Comparison of ENCODE assay signal across 9 cellular contexts in the genomic region with DNA sequence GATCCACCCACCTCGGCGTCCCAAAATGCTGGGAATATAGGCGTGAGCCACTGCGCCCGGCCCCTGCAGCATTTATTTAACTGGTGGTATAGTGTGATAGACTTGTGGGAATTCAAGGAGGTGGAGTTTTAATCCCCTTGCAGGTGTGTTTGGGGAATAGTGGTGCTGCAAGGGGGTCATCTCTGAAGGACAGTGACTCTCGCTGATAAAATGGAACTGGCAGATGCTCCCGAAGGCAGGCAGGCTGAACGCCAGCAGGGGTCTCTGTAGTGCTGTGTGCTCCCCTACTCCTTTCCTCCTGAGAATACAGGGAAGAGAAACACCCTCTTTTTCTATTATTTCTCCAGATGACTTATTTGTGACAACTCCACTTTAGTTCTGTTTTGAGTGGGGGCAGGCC. TPM values are rescaled to one million over a fixed set of nuclear protein-coding genes. Genes with fewer than 3 reads are reported as not detected.
DNase-seq lines count a peak whose midpoint lies in the region; ATAC-seq and TF ChIP-seq lines count a peak whose summit lies in the region.
"Had no signal": no experiment of that assay in that cellular context is flagged by ENCODE, and none has a peak within 500 bp of the region (broad histone marks: within the 10 kb centered on the region; RNA-seq: fewer than 3 reads in every experiment).

No MANE protein-coding gene starts in this region.

- H3K27me3 Mint-ChIP-seq in HFFc6 (ENCODE audit: insufficient read depth) (peaks cover 2% of the 10 kb centered on the region), mesothelial cell of epicardium (ENCODE audit: low read depth) (no peaks in the 10 kb centered on the region)
- H3K27me3 Mint-ChIP-seq in activated T-helper 17 cell treated with anti-CD3 and anti-CD28 coated beads, Interleukin-2, amount 50 U/mL, for 72 hours = no peaks in the 10 kb centered on the region

- no peaks in the 10 kb centered on the region for H3K36me3 ChIP-seq in DOHH2 (ENCODE audit: control insufficient read depth, low read length)
- no peaks in the 10 kb centered on the region for H3K36me3 ChIP-seq in kidney epithelial cell (ENCODE audit: control insufficient read depth, insufficient read depth, low read length)

- H3K27me3 ChIP-seq in DOHH2 (ENCODE audit: control insufficient read depth, low read length) (no peaks in the 10 kb centered on the region), kidney epithelial cell (ENCODE audit: control insufficient read depth, insufficient read depth, low read length) (no peaks in the 10 kb centered on the region)

- ATAC-seq in activated T-helper 17 cell treated with anti-CD3 and anti-CD28 coated beads, Interleukin-2, amount 50 U/mL, for 72 hours (replicated peaks) = no peak
- no peak for ATAC-seq in Right ventricle myocardium superior (ENCODE audit: poor library complexity)
- ATAC-seq: psoas muscle had no signal

- intact Hi-C loops in Right ventricle myocardium superior (cut with DNase I) = no loop called here

- DNase-seq in HFFc6 = no peak
- peak; percentile 60 for DNase-seq in SK-MEL-5 (ENCODE audit: low read depth, low spot score)
- no peak for DNase-seq in kidney epithelial cell (ENCODE audit: low read depth)
- no peak for DNase-seq in Right ventricle myocardium superior
- no peak for DNase-seq in epidermal melanocyte (ENCODE audit: insufficient read length, low spot score)
- DNase-seq in mesothelial cell of epicardium (ENCODE audit: low spot score in 2 of 2, unreplicated experiment in 2 of 2) = no peak
- DNase-seq: psoas muscle had no signal

- H3K9me3 Mint-ChIP-seq in HFFc6 = no peaks in the 10 kb centered on the region
- H3K9me3 Mint-ChIP-seq in activated T-helper 17 cell treated with anti-CD3 and anti-CD28 coated beads, Interleukin-2, amount 50 U/mL, for 72 hours = no peaks in the 10 kb centered on the region
- H3K9me3 Mint-ChIP-seq in mesothelial cell of epicardium = no peaks in the 10 kb centered on the region

- in situ Hi-C loops in SK-MEL-5 (cut with HindIII; ENCODE audit: low pct_unique_long_range_greater_than_20kb, low sequenced_read_pairs) = no loop called here

- H3K4me3 Mint-ChIP-seq in HFFc6 = no peak overlapping the region
- H3K4me3 Mint-ChIP-seq in activated T-helper 17 cell treated with anti-CD3 and anti-CD28 coated beads, Interleukin-2, amount 50 U/mL, for 72 hours = no peak overlapping the region
- H3K4me3 Mint-ChIP-seq in mesothelial cell of epicardium = no peak overlapping the region

- no peaks in the 10 kb centered on the region for H3K79me2 ChIP-seq in DOHH2 (ENCODE audit: control insufficient read depth, low read length)

- no peak overlapping the region for H3K4me2 ChIP-seq in DOHH2 (ENCODE audit: low read length)

- 0 out of 2 replicates have a peak, but pooled peaks cover 3% of the 10 kb centered on the region for H3F3A ChIP-seq in DOHH2 (ENCODE audit: control insufficient read depth, insufficient read depth)

- no peak overlapping the region for H3K27ac ChIP-seq in DOHH2 (ENCODE audit: low read depth, low read length)
- H3K27ac ChIP-seq: psoas muscle had no signal

- H3K36me3 Mint-ChIP-seq in HFFc6 (ENCODE audit: low read depth) = no peaks in the 10 kb centered on the region
- H3K36me3 Mint-ChIP-seq in activated T-helper 17 cell treated with anti-CD3 and anti-CD28 coated beads, Interleukin-2, amount 50 U/mL, for 72 hours (ENCODE audit: low read depth) = peaks cover 5% of the 10 kb centered on the region
- no peaks in the 10 kb centered on the region for H3K36me3 Mint-ChIP-seq in mesothelial cell of epicardium

- peaks cover 12% of the 10 kb centered on the region for H3K4me1 ChIP-seq in DOHH2 (ENCODE audit: control insufficient read depth, low read length)
- H3K4me1 ChIP-seq: psoas muscle had no signal

- TF ChIP-seq CTCF in DOHH2 (IDR thresholded peaks at IDR 0.05; ENCODE audit: low read depth, low read length, poor library complexity, severe bottlenecking) (peak; percentile 62), HFFc6 (IDR thresholded peaks at IDR 0.05) (peak; percentile 33; the same call in 1 of the 2 replicates), kidney epithelial cell (IDR thresholded peaks at IDR 0.05; ENCODE audit: insufficient read depth, low read length, poor library complexity, severe bottlenecking) (peak; percentile 38), mesothelial cell of epicardium (IDR thresholded peaks at IDR 0.05; ENCODE audit: unreplicated experiment) (no peak)

- H3K4me3 ChIP-seq in DOHH2 (ENCODE audit: low read length) = no peak overlapping the region
- H3K4me3 ChIP-seq in kidney epithelial cell (ENCODE audit: low read depth, low read length) = no peak overlapping the region
- H3K4me3 ChIP-seq: psoas muscle had no signal

- no peaks in the 10 kb centered on the region for H3K9me2 ChIP-seq in DOHH2 (replicated peaks; ENCODE audit: control insufficient read depth, low read length)

- H3K4me1 Mint-ChIP-seq in HFFc6 (ENCODE audit: low read depth) (peaks cover 21% of the 10 kb centered on the region), mesothelial cell of epicardium (peaks cover 32% of the 10 kb centered on the region)
- H3K4me1 Mint-ChIP-seq in activated T-helper 17 cell treated with anti-CD3 and anti-CD28 coated beads, Interleukin-2, amount 50 U/mL, for 72 hours = peaks cover under 1% of the 10 kb centered on the region

- no peaks in the 10 kb centered on the region for H4K20me1 ChIP-seq in DOHH2 (ENCODE audit: control insufficient read depth, insufficient read depth, low read depth, low read length)

- no peak overlapping the region for H3K27ac Mint-ChIP-seq in HFFc6
- no peak overlapping the region for H3K27ac Mint-ChIP-seq in activated T-helper 17 cell treated with anti-CD3 and anti-CD28 coated beads, Interleukin-2, amount 50 U/mL, for 72 hours
- no peak overlapping the region for H3K27ac Mint-ChIP-seq in mesothelial cell of epicardium

- no peaks in the 10 kb centered on the region for H3K9me3 ChIP-seq in DOHH2 (ENCODE audit: control insufficient read depth, insufficient read depth, low read length)
- H3K9me3 ChIP-seq: psoas muscle had no signal

RNA-seq across cellular contexts. Expression of a gene that starts 4.0 kb away (rescaled TPM):
- total RNA-seq in HFFc6 (2021; fragmentation: NEBNext Ultra II Directional; extraction: Animal tissue kit (Norgen Biotek cat#: 25700)) = 10 to 100 TPM in 1 of 6 experiments, 1 to 10 TPM in 5; 6.0 to 11.0 (median 7.2) TPM
- 3.2 and 5.2 TPM in 2 replicates for total RNA-seq in SK-MEL-5 (2014; rRNA removed; shearing (Covaris generic))
- polyA plus RNA-seq in SK-MEL-5 (2015; cell fraction: cytosol; rRNA removed) = 2.2 and 2.6 TPM in 2 replicates
- 1.1 TPM in 1 of 2 replicates, not detected in the other for polyA plus RNA-seq in SK-MEL-5 (2015; cell fraction: nucleus; rRNA removed)
- total RNA-seq in kidney epithelial cell (11.3 and 13.9 TPM in 2 replicates), Right ventricle myocardium superior (7.4 TPM), mesothelial cell of epicardium (7.0 to 8.9 TPM (median 7.3 TPM) in 3 replicates)
- total RNA-seq in activated T-helper 17 cell treated with anti-CD3 and anti-CD28 coated beads, Interleukin-2, amount 50 U/mL, for 72 hours = 1 to 10 TPM; 1.5 to 1.8 TPM

RNA-seq across cellular contexts. Expression of a gene that starts 17.9 kb away (rescaled TPM):
- 10 to 100 TPM; 74.1 to 96.1 (median 88.4) TPM for total RNA-seq in HFFc6 (2021; fragmentation: NEBNext Ultra II Directional; extraction: Animal tissue kit (Norgen Biotek cat#: 25700))
- 99.6 and 113 TPM in 2 replicates for total RNA-seq in SK-MEL-5 (2014; rRNA removed; shearing (Covaris generic))
- polyA plus RNA-seq in SK-MEL-5 (2015; cell fraction: cytosol; rRNA removed) = 93.7 and 112 TPM in 2 replicates
- 33.4 and 58.1 TPM in 2 replicates for polyA plus RNA-seq in SK-MEL-5 (2015; cell fraction: nucleus; rRNA removed)
- total RNA-seq in kidney epithelial cell (121 and 128 TPM in 2 replicates), Right ventricle myocardium superior (110 TPM), mesothelial cell of epicardium (48.0 to 55.5 TPM (median 53.6 TPM) in 3 replicates)
- total RNA-seq in activated T-helper 17 cell treated with anti-CD3 and anti-CD28 coated beads, Interleukin-2, amount 50 U/mL, for 72 hours = 100 to 1,000 TPM in 1 of 2 donors, 10 to 100 TPM in 1; 57.3 to 128 TPM

RNA-seq across cellular contexts. Expression of a gene that starts 36.5 kb away (rescaled TPM):
- not detected for total RNA-seq in HFFc6 (2021; fragmentation: NEBNext Ultra II Directional; extraction: Animal tissue kit (Norgen Biotek cat#: 25700))
- not detected in 2 replicates for total RNA-seq in SK-MEL-5 (2014; rRNA removed; shearing (Covaris generic))
- polyA plus RNA-seq in SK-MEL-5 (2015; cell fraction: cytosol; rRNA removed) = 0.05 TPM in 1 of 2 replicates, not detected in the other
- polyA plus RNA-seq in SK-MEL-5 (2015; cell fraction: nucleus; rRNA removed) = 0.30 TPM in 1 of 2 replicates, not detected in the other
- not detected in 2 replicates for total RNA-seq in kidney epithelial cell
- under 1 TPM in 1 of 2 donors, not detected in 1; 0.90 TPM for total RNA-seq in activated T-helper 17 cell treated with anti-CD3 and anti-CD28 coated beads, Interleukin-2, amount 50 U/mL, for 72 hours
- 3.3 TPM for total RNA-seq in Right ventricle myocardium superior
- 2.5 to 4.0 TPM (median 2.8 TPM) in 3 replicates for total RNA-seq in mesothelial cell of epicardium

RNA-seq across cellular contexts. Expression of a gene that starts 48.6 kb away (rescaled TPM):
- 10 to 100 TPM; 44.6 to 58.7 (median 49.6) TPM for total RNA-seq in HFFc6 (2021; fragmentation: NEBNext Ultra II Directional; extraction: Animal tissue kit (Norgen Biotek cat#: 25700))
- total RNA-seq in SK-MEL-5 (2014; rRNA removed; shearing (Covaris generic)) = 5.3 and 6.3 TPM in 2 replicates
- polyA plus RNA-seq in SK-MEL-5 (2015; cell fraction: cytosol; rRNA removed) = 73.2 and 77.8 TPM in 2 replicates
- polyA plus RNA-seq in SK-MEL-5 (2015; cell fraction: nucleus; rRNA removed) = 11.9 and 16.9 TPM in 2 replicates
- total RNA-seq in kidney epithelial cell (27.6 and 41.5 TPM in 2 replicates), Right ventricle myocardium superior (57.0 TPM), mesothelial cell of epicardium (24.7 to 26.1 TPM (median 26.0 TPM) in 3 replicates)
- total RNA-seq in activated T-helper 17 cell treated with anti-CD3 and anti-CD28 coated beads, Interleukin-2, amount 50 U/mL, for 72 hours = 10 to 100 TPM; 24.6 to 59.6 TPM
